1 cellular context compared by ENCODE assay signal in genomic region chr22:17366329-17366728, GRCh38.
TF ChIP-seq lines count a peak whose summit lies in the region.

No MANE protein-coding gene starts in this region.

TF ChIP-seq in K562, 482 proteins besides CTCF, POLR2A, EP300 and RAD21:
- no peak for TF ChIP-seq ZFP30 (CRISPR knock-in tag; IDR thresholded peaks at IDR 0.05; ENCODE audit: borderline replicate concordance)
- no peak for TF ChIP-seq HDGF (IDR thresholded peaks at IDR 0.05)
- TF ChIP-seq CHAMP1 (IDR thresholded peaks at IDR 0.05), result no peak
- TF ChIP-seq TFE3 (CRISPR knock-in tag; IDR thresholded peaks at IDR 0.05), result peak; percentile 33
- TF ChIP-seq ZNF316 (IDR thresholded peaks at IDR 0.05), result no peak
- TF ChIP-seq NR2C2 (CRISPR knock-in tag; IDR thresholded peaks at IDR 0.05), result no peak
- TF ChIP-seq NR2C2 (tag; IDR thresholded peaks at IDR 0.05), result peak; percentile 23; the same call in 1 of the 2 replicates
